ENCODE assay signal across 20 cellular contexts in genomic region chr15:65208656-65209055, GRCh38. TPM values are rescaled to one million over a fixed set of nuclear protein-coding genes. Genes with fewer than 3 reads are reported as not detected.
DNase-seq lines count a peak whose midpoint lies in the region; TF ChIP-seq lines count a peak whose summit lies in the region.
"Had no signal": no experiment of that assay in that cellular context is flagged by ENCODE, and none has a peak within 500 bp of the region (broad histone marks: within the 10 kb centered on the region; RNA-seq: fewer than 3 reads in every experiment).

No MANE protein-coding gene starts in this region.

- peaks cover 38% of the 10 kb centered on the region for H3K4me1 ChIP-seq in vagina

- no peak for TF ChIP-seq CTCF in WERI-Rb-1 (IDR thresholded peaks at IDR 0.05; ENCODE audit: low read depth, low read length)
- TF ChIP-seq CTCF in vagina (IDR thresholded peaks at IDR 0.05), result no peak

- intact Hi-C loops in vagina (cut with DNase I), result no loop called here

- H3K27me3 ChIP-seq in WERI-Rb-1 (ENCODE audit: insufficient read depth, low read depth, severe bottlenecking) (no peaks in the 10 kb centered on the region), vagina (no peaks in the 10 kb centered on the region)
- H3K27me3 ChIP-seq: BLaER1 had no signal

- H3K9me3 ChIP-seq in WERI-Rb-1 (ENCODE audit: severe bottlenecking) (no peaks in the 10 kb centered on the region), vagina (no peaks in the 10 kb centered on the region)
- H3K9me3 ChIP-seq: A549, BLaER1, HAP-1 had no signal

- H3K36me3 ChIP-seq in WERI-Rb-1 (no peaks in the 10 kb centered on the region), vagina (no peaks in the 10 kb centered on the region)
- H3K36me3 ChIP-seq: BLaER1, HAP-1 had no signal

- TF ChIP-seq POLR2A in vagina (IDR thresholded peaks at IDR 0.05), result no peak

- H3K27ac ChIP-seq in WERI-Rb-1 (peak overlapping the region; percentile 30), vagina (peak overlapping the region; percentile 12)
- H3K27ac ChIP-seq: A549, BLaER1 had no signal

- peak; percentile 8 for DNase-seq in activated effector memory CD4-positive, alpha-beta T cell treated with anti-CD3 and anti-CD28 coated beads, Interleukin-2, amount 50 U/mL, for 16 hours
- DNase-seq in activated effector memory CD4-positive, alpha-beta T cell treated with Interleukin-2 at 50 U/mL for 16 hours, result no peak
- DNase-seq in WERI-Rb-1, result peak; percentile 55
- peak; percentile 17 for DNase-seq in myocyte (ENCODE audit: low read depth)
- DNase-seq in vagina (ENCODE audit: extremely low spot score in 2 of 2), result no peak
- DNase-seq in AG08396 (ENCODE audit: low spot score), result no peak
- DNase-seq in HK-2 (ENCODE audit: unreplicated experiment), result no peak
- DNase-seq in OCI-M2 (lab: John Stamatoyannopoulos, UW; ENCODE audit: unreplicated experiment), result no peak
- DNase-seq: CD8-positive, alpha-beta T cell; DND-41; NCI-H1105 treated with DMSO at 0.1 percent for 48 hours; NCI-H187; NCI-H2107; PC-3; RPMI8226; SIG-M5 had no signal

- no peak overlapping the region for H3K4me3 ChIP-seq in WERI-Rb-1 (ENCODE audit: low read depth, low read length)
- H3K4me3 ChIP-seq in vagina, result no peak overlapping the region
- H3K4me3 ChIP-seq: A549, BLaER1, HAP-1 had no signal

RNA-seq across cellular contexts. Expression of gene CILP, which starts 2.6 kb away (rescaled TPM):
- total RNA-seq in myocyte (0.27 and 0.52 TPM in 2 replicates), vagina (129 TPM)
- 1.5 TPM for polyA plus RNA-seq in myocyte (2012)
- total RNA-seq: G401, PC-3 had no signal

RNA-seq across cellular contexts. Expression of gene CLPX, which starts 23.5 kb away (rescaled TPM):
- total RNA-seq in myocyte, result 37.2 and 40.7 TPM in 2 replicates
- polyA plus RNA-seq in myocyte (2012), result 19.9 TPM
- total RNA-seq in vagina, result 46.4 TPM

Comparison
In these comparisons a context has a peak if more than half of its experiments do, and no peak if none do; other contexts are left out.
1. DNase-seq: peak in activated effector memory CD4-positive, alpha-beta T cell treated with anti-CD3 and anti-CD28 coated beads, Interleukin-2, amount 50 U/mL, for 16 hours (single experiment), WERI-Rb-1 (single experiment) and myocyte (single experiment); none in activated effector memory CD4-positive, alpha-beta T cell treated with Interleukin-2 at 50 U/mL for 16 hours (single experiment), vagina (0 of 2), AG08396 (single experiment), HK-2 (single experiment) and OCI-M2 (single experiment).
2. RNA of gene CILP, which starts 2.6 kb away (total RNA-seq): 129 TPM in vagina (single experiment); 0.27 to 0.52 TPM in myocyte; every median in the first group is over 10 times any median in the second.